In the genomic region with DNA sequence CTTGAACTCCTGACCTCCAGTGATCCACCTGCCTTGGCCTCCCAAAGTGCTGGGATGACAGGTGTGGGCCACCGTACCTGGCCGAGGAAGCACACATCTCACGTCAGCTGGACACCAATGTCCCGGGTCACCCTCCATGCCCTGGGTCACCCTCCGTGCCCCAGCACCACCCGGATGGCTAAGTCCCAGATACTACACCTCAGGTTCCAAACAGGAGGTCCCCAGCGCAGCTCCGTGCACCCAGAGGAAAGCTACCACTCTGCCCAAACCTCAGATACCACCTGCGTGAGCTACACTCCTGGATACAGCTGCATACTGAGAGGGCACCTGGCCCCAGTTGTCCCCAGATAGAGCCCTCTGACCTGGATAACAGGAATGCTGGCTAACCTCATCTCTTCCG, we compare ENCODE assay signal across 1 cellular context.
TF ChIP-seq lines count a peak whose summit lies in the region.

No MANE protein-coding gene starts in this region.

TF ChIP-seq in H1, 55 proteins besides CTCF, POLR2A, EP300 and RAD21:
- no peak for TF ChIP-seq SP1 (IDR thresholded peaks at IDR 0.05; ENCODE audit: low read depth, low read length)
- no peak for TF ChIP-seq HDAC2 (IDR thresholded peaks at IDR 0.05; ENCODE audit: borderline replicate concordance in 1 of 2, low read depth in 2 of 2, low read length in 2 of 2)
- no peak for TF ChIP-seq CHD1 (IDR thresholded peaks at IDR 0.05; ENCODE audit: low read depth, low read length)
- no peak for TF ChIP-seq HDAC6 (IDR thresholded peaks at IDR 0.05; ENCODE audit: low read depth, low read length)
TF ChIP-seq in H1: peak in this region for 0.
